Comparison of ENCODE assay signal across 13 cellular contexts in the genomic region with DNA sequence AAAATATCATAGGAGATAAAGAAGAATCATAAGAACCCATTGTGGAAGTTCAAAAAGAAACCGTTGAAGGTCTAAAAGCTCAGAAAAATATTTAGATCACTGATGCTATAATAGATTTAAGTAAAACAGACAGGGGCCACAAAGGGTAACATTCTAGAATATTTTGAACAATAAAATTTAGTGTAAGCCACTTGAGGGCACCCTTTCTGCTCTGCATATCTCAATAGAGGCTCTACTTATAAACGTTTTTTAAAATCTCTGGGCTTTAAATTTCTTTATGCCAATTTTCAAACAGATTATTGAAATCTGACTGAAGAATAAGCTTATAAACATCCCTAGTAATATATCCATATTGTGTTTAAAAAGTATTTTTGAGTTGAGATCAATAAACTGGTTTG. TPM values are rescaled to one million over a fixed set of nuclear protein-coding genes. Genes with fewer than 3 reads are reported as not detected.
DNase-seq lines count a peak whose midpoint lies in the region; ATAC-seq and TF ChIP-seq lines count a peak whose summit lies in the region.
"Had no signal": no experiment of that assay in that cellular context is flagged by ENCODE, and none has a peak within 500 bp of the region (broad histone marks: within the 10 kb centered on the region; RNA-seq: fewer than 3 reads in every experiment).

No MANE protein-coding gene starts in this region.

- no peak overlapping the region for H3K9ac ChIP-seq in neural progenitor cell

- no peaks in the 10 kb centered on the region for H3K9me3 Mint-ChIP-seq in CD8-positive, alpha-beta T cell
- no peaks in the 10 kb centered on the region for H3K9me3 Mint-ChIP-seq in activated CD4-positive, alpha-beta memory T cell treated with anti-CD3 and anti-CD28 coated beads for 36 hours
- no peaks in the 10 kb centered on the region for H3K9me3 Mint-ChIP-seq in neural progenitor cell

- H4K20me1 ChIP-seq in neural progenitor cell (ENCODE audit: low read depth) = no peaks in the 10 kb centered on the region

- H3K9me3 ChIP-seq in CD8-positive, alpha-beta T cell (ENCODE audit: low read length) = no peaks in the 10 kb centered on the region
- H3K9me3 ChIP-seq in neural progenitor cell (ENCODE audit: low read depth) = no peaks in the 10 kb centered on the region

- H3K4me3 Mint-ChIP-seq in CD8-positive, alpha-beta T cell = no peak overlapping the region
- H3K4me3 Mint-ChIP-seq in activated CD4-positive, alpha-beta memory T cell treated with anti-CD3 and anti-CD28 coated beads for 36 hours = no peak overlapping the region
- H3K4me3 Mint-ChIP-seq in neural progenitor cell = no peak overlapping the region

- H3K27me3 Mint-ChIP-seq in CD8-positive, alpha-beta T cell (ENCODE audit: low read depth) = no peaks in the 10 kb centered on the region
- H3K27me3 Mint-ChIP-seq in activated CD4-positive, alpha-beta memory T cell treated with anti-CD3 and anti-CD28 coated beads for 36 hours = no peaks in the 10 kb centered on the region
- H3K27me3 Mint-ChIP-seq in neural progenitor cell (ENCODE audit: insufficient read depth, low read depth) = peaks cover 9% of the 10 kb centered on the region

- intact Hi-C loops in CD8-positive, alpha-beta T cell (cut with DNase I, micrococcal nuclease) = loop anchor here in 1 of 2 experiments (5.0 kb wide), 1 partner anchor 104 kb away; the partner anchor contains the start of gene IL18R1
- intact Hi-C loops in activated CD4-positive, alpha-beta memory T cell treated with anti-CD3 and anti-CD28 coated beads for 36 hours (cut with micrococcal nuclease) = loop anchor here (1.0 kb wide), 3 partner anchors 19 to 114 kb away; partner anchors contain the start of gene IL18R1

- H3K4me1 Mint-ChIP-seq in CD8-positive, alpha-beta T cell (ENCODE audit: low read depth) = peaks cover 60% of the 10 kb centered on the region
- H3K4me1 Mint-ChIP-seq in activated CD4-positive, alpha-beta memory T cell treated with anti-CD3 and anti-CD28 coated beads for 36 hours (ENCODE audit: low read depth) = peaks cover 60% of the 10 kb centered on the region
- H3K4me1 Mint-ChIP-seq in neural progenitor cell = peaks cover 2% of the 10 kb centered on the region

- TF ChIP-seq EP300 in Ishikawa (IDR thresholded peaks at IDR 0.05; ENCODE audit: borderline replicate concordance) = no peak

- CTCF ChIA-PET in CD8-positive, alpha-beta T cell (lab: Charles Lee) = interaction anchor here (0.8 to 5.1 kb wide), 7 partner anchors 11 to 234 kb away, joined by 3 to 41 read pairs (median 4); no protein-coding TSS in a partner anchor
- CTCF ChIA-PET in activated CD4-positive, alpha-beta memory T cell treated with anti-CD3 and anti-CD28 coated beads for 36 hours (lab: Charles Lee) = interaction anchor here (0.6 to 5.4 kb wide), 15 partner anchors 8 to 370 kb away, joined by 3 to 64 read pairs (median 5); partner anchors contain the start of gene IL18R1

- TF ChIP-seq CTCF in CD8-positive, alpha-beta T cell (IDR thresholded peaks at IDR 0.05) = no peak
- TF ChIP-seq CTCF in fibroblast of pulmonary artery (IDR thresholded peaks at IDR 0.05; ENCODE audit: low read length, missing control alignments) (peak; percentile 40), neural progenitor cell (IDR thresholded peaks at IDR 0.05) (no peak)

- no peaks in the 10 kb centered on the region for H3F3A ChIP-seq in neural progenitor cell (ENCODE audit: low read depth)

- H2AFZ ChIP-seq in neural progenitor cell (replicated peaks) = no peak overlapping the region

- ATAC-seq in CD8-positive, alpha-beta T cell = no peak
- ATAC-seq in GM19035 (IDR thresholded peaks at IDR 0.05; ENCODE audit: unreplicated experiment) = no peak

- no peaks in the 10 kb centered on the region for H3K27me3 ChIP-seq in CD8-positive, alpha-beta T cell (ENCODE audit: insufficient read depth, low read length)
- peaks cover 35% of the 10 kb centered on the region for H3K27me3 ChIP-seq in neural progenitor cell

- H3K4me2 ChIP-seq in neural progenitor cell = no peak overlapping the region

- no peak overlapping the region for H3K27ac ChIP-seq in CD8-positive, alpha-beta T cell (ENCODE audit: low read depth, low read length)
- no peak overlapping the region for H3K27ac ChIP-seq in neural progenitor cell

- peak; percentile 28; the same call in 1 of the 2 replicates for TF ChIP-seq RAD21 in Ishikawa (IDR thresholded peaks at IDR 0.05; ENCODE audit: low read depth)

- POLR2A ChIA-PET in CD8-positive, alpha-beta T cell (lab: Charles Lee) = interaction anchor here (1.0 kb wide), 1 partner anchor 103 kb away, joined by 3 read pairs; no protein-coding TSS in a partner anchor
- POLR2A ChIA-PET in activated CD4-positive, alpha-beta memory T cell treated with anti-CD3 and anti-CD28 coated beads for 36 hours (lab: Charles Lee) = interaction anchor here (0.9 to 1.0 kb wide), 2 partner anchors 83 to 102 kb away, joined by 4 to 5 read pairs; partner anchors contain the start of gene IL18R1

- no peak for DNase-seq in CD8-positive, alpha-beta T cell
- no peak for DNase-seq in activated CD4-positive, alpha-beta memory T cell treated with anti-CD3 and anti-CD28 coated beads for 36 hours
- peak; percentile 63 for DNase-seq in fibroblast of pulmonary artery (ENCODE audit: low read depth)
- DNase-seq in neural progenitor cell (ENCODE audit: low spot score) = no peak
- no peak for DNase-seq in NK-92 (lab: John Stamatoyannopoulos, UW; ENCODE audit: unreplicated experiment)
- DNase-seq: DMS79 treated with DMSO at 0.1 percent for 48 hours; erythroblast; midbrain; NCI-H1105; NCI-H510A; stimulated activated CD4-positive, alpha-beta T cell treated with anti-CD3 and anti-CD28 coated beads, Interleukin-4, amount 100 ng/mL, for 1 hour had no signal

- peak overlapping the region; percentile 47 for H3K27ac Mint-ChIP-seq in CD8-positive, alpha-beta T cell
- peak overlapping the region; percentile 79 for H3K27ac Mint-ChIP-seq in activated CD4-positive, alpha-beta memory T cell treated with anti-CD3 and anti-CD28 coated beads for 36 hours
- no peak overlapping the region for H3K27ac Mint-ChIP-seq in neural progenitor cell

- no peaks in the 10 kb centered on the region for H3K36me3 Mint-ChIP-seq in CD8-positive, alpha-beta T cell
- no peaks in the 10 kb centered on the region for H3K36me3 Mint-ChIP-seq in activated CD4-positive, alpha-beta memory T cell treated with anti-CD3 and anti-CD28 coated beads for 36 hours
- no peaks in the 10 kb centered on the region for H3K36me3 Mint-ChIP-seq in neural progenitor cell

- no peaks in the 10 kb centered on the region for H3K4me1 ChIP-seq in CD8-positive, alpha-beta T cell (ENCODE audit: insufficient read depth, low read length)
- no peaks in the 10 kb centered on the region for H3K4me1 ChIP-seq in neural progenitor cell

- no peaks in the 10 kb centered on the region for H3K79me2 ChIP-seq in neural progenitor cell (ENCODE audit: low read depth)

- H3K4me3 ChIP-seq in CD8-positive, alpha-beta T cell (ENCODE audit: low read depth, low read length) = no peak overlapping the region
- no peak overlapping the region for H3K4me3 ChIP-seq in fibroblast of pulmonary artery (replicated peaks; ENCODE audit: low read depth, low read length)
- H3K4me3 ChIP-seq in neural progenitor cell = no peak overlapping the region

- no peaks in the 10 kb centered on the region for H3K36me3 ChIP-seq in CD8-positive, alpha-beta T cell (ENCODE audit: insufficient read depth, low read length)
- no peaks in the 10 kb centered on the region for H3K36me3 ChIP-seq in neural progenitor cell

TF ChIP-seq in Ishikawa, 13 proteins besides CTCF, POLR2A, EP300 and RAD21:
- no peak for TF ChIP-seq ZBTB7A (IDR thresholded peaks at IDR 0.05; ENCODE audit: low read depth)
- no peak for TF ChIP-seq USF1 (IDR thresholded peaks at IDR 0.05)
- TF ChIP-seq TEAD4 (IDR thresholded peaks at IDR 0.05) = no peak
- TF ChIP-seq EGR1 (IDR thresholded peaks at IDR 0.05) = no peak
- TF ChIP-seq TAF1 (IDR thresholded peaks at IDR 0.05; ENCODE audit: low read depth) = no peak
- TF ChIP-seq, protein P1, sequence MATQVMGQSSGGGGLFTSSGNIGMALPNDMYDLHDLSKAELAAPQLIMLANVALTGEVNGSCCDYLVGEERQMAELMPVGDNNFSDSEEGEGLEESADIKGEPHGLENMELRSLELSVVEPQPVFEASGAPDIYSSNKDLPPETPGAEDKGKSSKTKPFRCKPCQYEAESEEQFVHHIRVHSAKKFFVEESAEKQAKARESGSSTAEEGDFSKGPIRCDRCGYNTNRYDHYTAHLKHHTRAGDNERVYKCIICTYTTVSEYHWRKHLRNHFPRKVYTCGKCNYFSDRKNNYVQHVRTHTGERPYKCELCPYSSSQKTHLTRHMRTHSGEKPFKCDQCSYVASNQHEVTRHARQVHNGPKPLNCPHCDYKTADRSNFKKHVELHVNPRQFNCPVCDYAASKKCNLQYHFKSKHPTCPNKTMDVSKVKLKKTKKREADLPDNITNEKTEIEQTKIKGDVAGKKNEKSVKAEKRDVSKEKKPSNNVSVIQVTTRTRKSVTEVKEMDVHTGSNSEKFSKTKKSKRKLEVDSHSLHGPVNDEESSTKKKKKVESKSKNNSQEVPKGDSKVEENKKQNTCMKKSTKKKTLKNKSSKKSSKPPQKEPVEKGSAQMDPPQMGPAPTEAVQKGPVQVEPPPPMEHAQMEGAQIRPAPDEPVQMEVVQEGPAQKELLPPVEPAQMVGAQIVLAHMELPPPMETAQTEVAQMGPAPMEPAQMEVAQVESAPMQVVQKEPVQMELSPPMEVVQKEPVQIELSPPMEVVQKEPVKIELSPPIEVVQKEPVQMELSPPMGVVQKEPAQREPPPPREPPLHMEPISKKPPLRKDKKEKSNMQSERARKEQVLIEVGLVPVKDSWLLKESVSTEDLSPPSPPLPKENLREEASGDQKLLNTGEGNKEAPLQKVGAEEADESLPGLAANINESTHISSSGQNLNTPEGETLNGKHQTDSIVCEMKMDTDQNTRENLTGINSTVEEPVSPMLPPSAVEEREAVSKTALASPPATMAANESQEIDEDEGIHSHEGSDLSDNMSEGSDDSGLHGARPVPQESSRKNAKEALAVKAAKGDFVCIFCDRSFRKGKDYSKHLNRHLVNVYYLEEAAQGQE (IDR thresholded peaks at IDR 0.05; ENCODE audit: low read depth) = no peak
- TF ChIP-seq NFIC (IDR thresholded peaks at IDR 0.05) = no peak
- TF ChIP-seq TCF12 (IDR thresholded peaks at IDR 0.05; ENCODE audit: low read depth) = no peak
- no peak for TF ChIP-seq YY1 (IDR thresholded peaks at IDR 0.05; ENCODE audit: low read depth)
- TF ChIP-seq FOXM1 (IDR thresholded peaks at IDR 0.05; ENCODE audit: borderline replicate concordance, low read depth) = no peak

RNA-seq across cellular contexts. Expression of gene IL1RL1, which starts 57.6 kb away (rescaled TPM):
- not detected for total RNA-seq in CD8-positive, alpha-beta T cell
- 1 to 10 TPM; 1.3 TPM for total RNA-seq in activated CD4-positive, alpha-beta memory T cell treated with anti-CD3 and anti-CD28 coated beads for 36 hours
- not detected in 2 replicates for total RNA-seq in neural progenitor cell (ENCODE audit: low replicate concordance)
